Comparison of ENCODE assay signal across 24 cellular contexts in genomic region chr10:86595496-86595895, GRCh38. TPM values are rescaled to one million over a fixed set of nuclear protein-coding genes. Genes with fewer than 3 reads are reported as not detected.
"Had no signal": no experiment of that assay in that cellular context is flagged by ENCODE, and none has a peak within 500 bp of the region (broad histone marks: within the 10 kb centered on the region; RNA-seq: fewer than 3 reads in every experiment).

No MANE protein-coding gene starts in this region.

- H3K4me3 ChIP-seq: MG63, SJSA1, SK-N-MC had no signal

- FAIRE-seq: HTR-8/SVneo, RCC 7860 had no signal

- H3K9me3 ChIP-seq: MG63, SJSA1 had no signal

- H3K27me3 ChIP-seq: MG63, SJSA1 had no signal

- DNase-seq: Karpas-422, KG1, NCI-H1092, NCI-H1105 treated with DMSO at 0.1 percent for 48 hours, NCI-H1417 treated with DMSO at 0.1 percent for 48 hours, NCI-H146, NCI-H1694 treated with DMSO at 0.1 percent for 48 hours, NCI-H1930, NCI-H2081, NCI-H2107, NCI-H2227 treated with DMSO at 0.1 percent for 48 hours, NCI-H524, NCI-H526 treated with DMSO at 0.1 percent for 48 hours, NCI-H774, Right ventricle myocardium superior, RPMI8226, SIG-M5 had no signal

- H3K27ac ChIP-seq: HL-60, SJSA1, SK-N-MC had no signal

- H3K36me3 ChIP-seq: MG63, SJSA1 had no signal

RNA-seq across cellular contexts. Expression of gene OPN4, which starts 58.9 kb away (rescaled TPM):
- total RNA-seq: NCI-H460, SJSA1 had no signal
